In the genomic region with DNA sequence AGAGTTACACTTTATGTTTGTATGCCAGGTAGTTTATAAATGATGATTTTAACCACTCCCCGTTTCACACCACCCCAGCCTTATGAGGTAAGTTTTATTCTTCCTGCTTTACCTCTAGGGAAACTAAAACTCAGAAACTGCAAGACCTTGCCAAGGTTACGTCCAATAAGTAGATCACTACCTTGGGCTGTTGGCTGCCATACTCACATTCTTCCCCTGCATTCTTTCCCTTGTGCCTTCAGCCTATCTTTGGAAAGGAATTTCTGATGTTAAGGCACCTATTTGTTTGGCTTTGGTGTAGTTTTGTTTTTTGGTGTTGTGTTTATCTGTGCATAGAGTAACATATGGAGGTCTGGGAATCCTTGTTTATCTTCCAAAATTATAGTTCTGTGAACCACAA, we compare ENCODE assay signal across 1 cellular context.
TF ChIP-seq lines count a peak whose summit lies in the region.

No MANE protein-coding gene starts in this region.

TF ChIP-seq in HepG2, 621 proteins besides CTCF, POLR2A, EP300 and RAD21:
- TF ChIP-seq, protein P1, sequence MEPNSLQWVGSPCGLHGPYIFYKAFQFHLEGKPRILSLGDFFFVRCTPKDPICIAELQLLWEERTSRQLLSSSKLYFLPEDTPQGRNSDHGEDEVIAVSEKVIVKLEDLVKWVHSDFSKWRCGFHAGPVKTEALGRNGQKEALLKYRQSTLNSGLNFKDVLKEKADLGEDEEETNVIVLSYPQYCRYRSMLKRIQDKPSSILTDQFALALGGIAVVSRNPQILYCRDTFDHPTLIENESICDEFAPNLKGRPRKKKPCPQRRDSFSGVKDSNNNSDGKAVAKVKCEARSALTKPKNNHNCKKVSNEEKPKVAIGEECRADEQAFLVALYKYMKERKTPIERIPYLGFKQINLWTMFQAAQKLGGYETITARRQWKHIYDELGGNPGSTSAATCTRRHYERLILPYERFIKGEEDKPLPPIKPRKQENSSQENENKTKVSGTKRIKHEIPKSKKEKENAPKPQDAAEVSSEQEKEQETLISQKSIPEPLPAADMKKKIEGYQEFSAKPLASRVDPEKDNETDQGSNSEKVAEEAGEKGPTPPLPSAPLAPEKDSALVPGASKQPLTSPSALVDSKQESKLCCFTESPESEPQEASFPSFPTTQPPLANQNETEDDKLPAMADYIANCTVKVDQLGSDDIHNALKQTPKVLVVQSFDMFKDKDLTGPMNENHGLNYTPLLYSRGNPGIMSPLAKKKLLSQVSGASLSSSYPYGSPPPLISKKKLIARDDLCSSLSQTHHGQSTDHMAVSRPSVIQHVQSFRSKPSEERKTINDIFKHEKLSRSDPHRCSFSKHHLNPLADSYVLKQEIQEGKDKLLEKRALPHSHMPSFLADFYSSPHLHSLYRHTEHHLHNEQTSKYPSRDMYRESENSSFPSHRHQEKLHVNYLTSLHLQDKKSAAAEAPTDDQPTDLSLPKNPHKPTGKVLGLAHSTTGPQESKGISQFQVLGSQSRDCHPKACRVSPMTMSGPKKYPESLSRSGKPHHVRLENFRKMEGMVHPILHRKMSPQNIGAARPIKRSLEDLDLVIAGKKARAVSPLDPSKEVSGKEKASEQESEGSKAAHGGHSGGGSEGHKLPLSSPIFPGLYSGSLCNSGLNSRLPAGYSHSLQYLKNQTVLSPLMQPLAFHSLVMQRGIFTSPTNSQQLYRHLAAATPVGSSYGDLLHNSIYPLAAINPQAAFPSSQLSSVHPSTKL (CRISPR knock-in tag; IDR thresholded peaks at IDR 0.05), result no peak
- TF ChIP-seq, protein P2, sequence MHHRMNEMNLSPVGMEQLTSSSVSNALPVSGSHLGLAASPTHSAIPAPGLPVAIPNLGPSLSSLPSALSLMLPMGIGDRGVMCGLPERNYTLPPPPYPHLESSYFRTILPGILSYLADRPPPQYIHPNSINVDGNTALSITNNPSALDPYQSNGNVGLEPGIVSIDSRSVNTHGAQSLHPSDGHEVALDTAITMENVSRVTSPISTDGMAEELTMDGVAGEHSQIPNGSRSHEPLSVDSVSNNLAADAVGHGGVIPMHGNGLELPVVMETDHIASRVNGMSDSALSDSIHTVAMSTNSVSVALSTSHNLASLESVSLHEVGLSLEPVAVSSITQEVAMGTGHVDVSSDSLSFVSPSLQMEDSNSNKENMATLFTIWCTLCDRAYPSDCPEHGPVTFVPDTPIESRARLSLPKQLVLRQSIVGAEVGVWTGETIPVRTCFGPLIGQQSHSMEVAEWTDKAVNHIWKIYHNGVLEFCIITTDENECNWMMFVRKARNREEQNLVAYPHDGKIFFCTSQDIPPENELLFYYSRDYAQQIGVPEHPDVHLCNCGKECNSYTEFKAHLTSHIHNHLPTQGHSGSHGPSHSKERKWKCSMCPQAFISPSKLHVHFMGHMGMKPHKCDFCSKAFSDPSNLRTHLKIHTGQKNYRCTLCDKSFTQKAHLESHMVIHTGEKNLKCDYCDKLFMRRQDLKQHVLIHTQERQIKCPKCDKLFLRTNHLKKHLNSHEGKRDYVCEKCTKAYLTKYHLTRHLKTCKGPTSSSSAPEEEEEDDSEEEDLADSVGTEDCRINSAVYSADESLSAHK (CRISPR knock-in tag; IDR thresholded peaks at IDR 0.05; ENCODE audit: borderline replicate concordance), result no peak
- TF ChIP-seq NONO (IDR thresholded peaks at IDR 0.05), result no peak
- TF ChIP-seq NONO (CRISPR knock-in tag; conservative IDR thresholded peaks at IDR 0.05), result no peak
- TF ChIP-seq, protein P3, sequence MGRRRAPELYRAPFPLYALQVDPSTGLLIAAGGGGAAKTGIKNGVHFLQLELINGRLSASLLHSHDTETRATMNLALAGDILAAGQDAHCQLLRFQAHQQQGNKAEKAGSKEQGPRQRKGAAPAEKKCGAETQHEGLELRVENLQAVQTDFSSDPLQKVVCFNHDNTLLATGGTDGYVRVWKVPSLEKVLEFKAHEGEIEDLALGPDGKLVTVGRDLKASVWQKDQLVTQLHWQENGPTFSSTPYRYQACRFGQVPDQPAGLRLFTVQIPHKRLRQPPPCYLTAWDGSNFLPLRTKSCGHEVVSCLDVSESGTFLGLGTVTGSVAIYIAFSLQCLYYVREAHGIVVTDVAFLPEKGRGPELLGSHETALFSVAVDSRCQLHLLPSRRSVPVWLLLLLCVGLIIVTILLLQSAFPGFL (CRISPR knock-in tag; IDR thresholded peaks at IDR 0.05), result no peak
- TF ChIP-seq ZFP90 (CRISPR knock-in tag; IDR thresholded peaks at IDR 0.05; ENCODE audit: borderline replicate concordance), result no peak
- no peak for TF ChIP-seq CBFB (CRISPR knock-in tag; IDR thresholded peaks at IDR 0.05)
- TF ChIP-seq DPF2 (CRISPR knock-in tag; IDR thresholded peaks at IDR 0.05; ENCODE audit: borderline replicate concordance, low read depth), result no peak
- TF ChIP-seq ZFP1 (CRISPR knock-in tag; IDR thresholded peaks at IDR 0.05), result no peak
- TF ChIP-seq HOXA9 (CRISPR knock-in tag; IDR thresholded peaks at IDR 0.05; ENCODE audit: borderline replicate concordance), result no peak
- TF ChIP-seq, protein P4, sequence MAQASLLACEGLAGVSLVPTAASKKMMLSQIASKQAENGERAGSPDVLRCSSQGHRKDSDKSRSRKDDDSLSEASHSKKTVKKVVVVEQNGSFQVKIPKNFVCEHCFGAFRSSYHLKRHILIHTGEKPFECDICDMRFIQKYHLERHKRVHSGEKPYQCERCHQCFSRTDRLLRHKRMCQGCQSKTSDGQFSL (CRISPR knock-in tag; IDR thresholded peaks at IDR 0.05), result no peak
- no peak for TF ChIP-seq ADNP (CRISPR knock-in tag; IDR thresholded peaks at IDR 0.05)
- TF ChIP-seq ZNF260 (CRISPR knock-in tag; IDR thresholded peaks at IDR 0.05; ENCODE audit: borderline replicate concordance, low read depth), result no peak
- TF ChIP-seq, protein P5, sequence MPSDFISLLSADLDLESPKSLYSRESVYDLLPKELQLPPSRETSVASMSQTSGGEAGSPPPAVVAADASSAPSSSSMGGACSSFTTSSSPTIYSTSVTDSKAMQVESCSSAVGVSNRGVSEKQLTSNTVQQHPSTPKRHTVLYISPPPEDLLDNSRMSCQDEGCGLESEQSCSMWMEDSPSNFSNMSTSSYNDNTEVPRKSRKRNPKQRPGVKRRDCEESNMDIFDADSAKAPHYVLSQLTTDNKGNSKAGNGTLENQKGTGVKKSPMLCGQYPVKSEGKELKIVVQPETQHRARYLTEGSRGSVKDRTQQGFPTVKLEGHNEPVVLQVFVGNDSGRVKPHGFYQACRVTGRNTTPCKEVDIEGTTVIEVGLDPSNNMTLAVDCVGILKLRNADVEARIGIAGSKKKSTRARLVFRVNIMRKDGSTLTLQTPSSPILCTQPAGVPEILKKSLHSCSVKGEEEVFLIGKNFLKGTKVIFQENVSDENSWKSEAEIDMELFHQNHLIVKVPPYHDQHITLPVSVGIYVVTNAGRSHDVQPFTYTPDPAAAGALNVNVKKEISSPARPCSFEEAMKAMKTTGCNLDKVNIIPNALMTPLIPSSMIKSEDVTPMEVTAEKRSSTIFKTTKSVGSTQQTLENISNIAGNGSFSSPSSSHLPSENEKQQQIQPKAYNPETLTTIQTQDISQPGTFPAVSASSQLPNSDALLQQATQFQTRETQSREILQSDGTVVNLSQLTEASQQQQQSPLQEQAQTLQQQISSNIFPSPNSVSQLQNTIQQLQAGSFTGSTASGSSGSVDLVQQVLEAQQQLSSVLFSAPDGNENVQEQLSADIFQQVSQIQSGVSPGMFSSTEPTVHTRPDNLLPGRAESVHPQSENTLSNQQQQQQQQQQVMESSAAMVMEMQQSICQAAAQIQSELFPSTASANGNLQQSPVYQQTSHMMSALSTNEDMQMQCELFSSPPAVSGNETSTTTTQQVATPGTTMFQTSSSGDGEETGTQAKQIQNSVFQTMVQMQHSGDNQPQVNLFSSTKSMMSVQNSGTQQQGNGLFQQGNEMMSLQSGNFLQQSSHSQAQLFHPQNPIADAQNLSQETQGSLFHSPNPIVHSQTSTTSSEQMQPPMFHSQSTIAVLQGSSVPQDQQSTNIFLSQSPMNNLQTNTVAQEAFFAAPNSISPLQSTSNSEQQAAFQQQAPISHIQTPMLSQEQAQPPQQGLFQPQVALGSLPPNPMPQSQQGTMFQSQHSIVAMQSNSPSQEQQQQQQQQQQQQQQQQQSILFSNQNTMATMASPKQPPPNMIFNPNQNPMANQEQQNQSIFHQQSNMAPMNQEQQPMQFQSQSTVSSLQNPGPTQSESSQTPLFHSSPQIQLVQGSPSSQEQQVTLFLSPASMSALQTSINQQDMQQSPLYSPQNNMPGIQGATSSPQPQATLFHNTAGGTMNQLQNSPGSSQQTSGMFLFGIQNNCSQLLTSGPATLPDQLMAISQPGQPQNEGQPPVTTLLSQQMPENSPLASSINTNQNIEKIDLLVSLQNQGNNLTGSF (CRISPR knock-in tag; IDR thresholded peaks at IDR 0.05), result no peak
- no peak for TF ChIP-seq ZNF263 (CRISPR knock-in tag; IDR thresholded peaks at IDR 0.05)
- no peak for TF ChIP-seq POGK (CRISPR knock-in tag; conservative IDR thresholded peaks at IDR 0.05)
- TF ChIP-seq ZKSCAN1 (IDR thresholded peaks at IDR 0.05; ENCODE audit: low read length), result no peak
- no peak for TF ChIP-seq AFF4 (CRISPR knock-in tag; IDR thresholded peaks at IDR 0.05)
- TF ChIP-seq ZNF264 (CRISPR knock-in tag; IDR thresholded peaks at IDR 0.05), result no peak
- TF ChIP-seq AHR (CRISPR knock-in tag; IDR thresholded peaks at IDR 0.05), result no peak
- TF ChIP-seq ZNF441 (CRISPR knock-in tag; IDR thresholded peaks at IDR 0.05; ENCODE audit: borderline replicate concordance), result no peak
